17 cellular contexts compared by ENCODE assay signal in the genomic region with DNA sequence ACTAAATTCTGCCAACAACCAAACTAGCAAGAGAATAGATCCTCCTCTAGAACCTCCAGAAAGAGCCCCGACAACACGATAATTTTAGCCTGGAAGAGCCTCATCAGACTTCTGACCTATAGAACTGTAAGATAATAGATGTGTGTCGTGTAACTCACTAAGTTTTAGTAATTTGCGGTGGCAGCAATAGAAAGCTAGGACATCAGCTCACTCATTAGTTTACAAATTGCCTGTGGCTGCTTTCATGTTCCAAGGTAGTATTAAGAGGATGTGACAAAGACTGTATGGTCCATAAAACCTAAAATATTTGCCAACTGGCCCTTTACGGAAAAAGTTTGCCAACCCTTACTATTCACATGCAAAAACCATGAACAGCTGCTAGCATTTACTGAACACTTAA.
DNase-seq lines count a peak whose midpoint lies in the region; ATAC-seq lines count a peak whose summit lies in the region.
"Had no signal": no experiment of that assay in that cellular context is flagged by ENCODE, and none has a peak within 500 bp of the region (broad histone marks: within the 10 kb centered on the region; RNA-seq: fewer than 3 reads in every experiment).

No MANE protein-coding gene starts in this region.

- no peak for DNase-seq in activated naive CD4-positive, alpha-beta T cell treated with Interleukin-2 at 50 U/mL for 16 hours
- DNase-seq in SK-N-MC (ENCODE audit: low read depth, low spot score), result no peak
- DNase-seq in fibroblast of gingiva (ENCODE audit: low read depth), result peak; percentile 12
- no peak for DNase-seq in AG08396 (ENCODE audit: low spot score)
- DNase-seq: ACHN; C1 segment of cervical spinal cord; CD4-positive, alpha-beta memory T cell; COR-L47; DMS153; DMS79; EL; GDM1; H7; HCEC 1CT had no signal

- no peaks in the 10 kb centered on the region for H3K9me3 ChIP-seq in SK-N-MC (ENCODE audit: low read depth, low read length)

- H3K36me3 Mint-ChIP-seq in activated naive CD4-positive, alpha-beta T cell treated with anti-CD3 and anti-CD28 coated beads, Interleukin-2, amount 50 U/mL, for 24 hours, result no peaks in the 10 kb centered on the region
- H3K36me3 Mint-ChIP-seq: CD4-positive, alpha-beta memory T cell had no signal

- no peaks in the 10 kb centered on the region for H3K4me1 Mint-ChIP-seq in activated naive CD4-positive, alpha-beta T cell treated with anti-CD3 and anti-CD28 coated beads, Interleukin-2, amount 50 U/mL, for 24 hours

- peak overlapping the region; percentile 14 for H3K27ac Mint-ChIP-seq in activated naive CD4-positive, alpha-beta T cell treated with anti-CD3 and anti-CD28 coated beads, Interleukin-2, amount 50 U/mL, for 24 hours
- H3K27ac Mint-ChIP-seq: CD4-positive, alpha-beta memory T cell had no signal

- no peaks in the 10 kb centered on the region for H3K9me3 Mint-ChIP-seq in activated naive CD4-positive, alpha-beta T cell treated with anti-CD3 and anti-CD28 coated beads, Interleukin-2, amount 50 U/mL, for 24 hours

- no peak overlapping the region for H3K4me3 Mint-ChIP-seq in activated naive CD4-positive, alpha-beta T cell treated with anti-CD3 and anti-CD28 coated beads, Interleukin-2, amount 50 U/mL, for 24 hours

- H3K27me3 Mint-ChIP-seq in activated naive CD4-positive, alpha-beta T cell treated with anti-CD3 and anti-CD28 coated beads, Interleukin-2, amount 50 U/mL, for 24 hours, result peaks cover 9% of the 10 kb centered on the region

- H3K9ac ChIP-seq in SK-N-MC (ENCODE audit: insufficient read length), result no peak overlapping the region

- H3K27ac ChIP-seq in SK-N-MC, result 0 out of 2 replicates have a peak overlapping the region, but pooled peaks have one; percentile 43
- H3K27ac ChIP-seq: 22Rv1 had no signal

- H3K36me3 ChIP-seq in SK-N-MC (ENCODE audit: insufficient read depth, low read length), result peaks cover 16% of the 10 kb centered on the region

- no peak overlapping the region for H3K4me3 ChIP-seq in SK-N-MC

- no peak for ATAC-seq in GM19452 (IDR thresholded peaks at IDR 0.05; ENCODE audit: unreplicated experiment)
